Comparison of ENCODE assay signal across 8 cellular contexts in genomic region chr14:24299255-24300191, GRCh38. TPM values are rescaled to one million over a fixed set of nuclear protein-coding genes. Genes with fewer than 3 reads are reported as not detected.
DNase-seq lines count a peak whose midpoint lies in the region; ATAC-seq, FAIRE-seq and TF ChIP-seq lines count a peak whose summit lies in the region.

Gene DHRS1, minus strand, starts transcription at chr14:24299780. Its CDS starts 674 bp downstream, at chr14:24299106.
A gene with protein sequence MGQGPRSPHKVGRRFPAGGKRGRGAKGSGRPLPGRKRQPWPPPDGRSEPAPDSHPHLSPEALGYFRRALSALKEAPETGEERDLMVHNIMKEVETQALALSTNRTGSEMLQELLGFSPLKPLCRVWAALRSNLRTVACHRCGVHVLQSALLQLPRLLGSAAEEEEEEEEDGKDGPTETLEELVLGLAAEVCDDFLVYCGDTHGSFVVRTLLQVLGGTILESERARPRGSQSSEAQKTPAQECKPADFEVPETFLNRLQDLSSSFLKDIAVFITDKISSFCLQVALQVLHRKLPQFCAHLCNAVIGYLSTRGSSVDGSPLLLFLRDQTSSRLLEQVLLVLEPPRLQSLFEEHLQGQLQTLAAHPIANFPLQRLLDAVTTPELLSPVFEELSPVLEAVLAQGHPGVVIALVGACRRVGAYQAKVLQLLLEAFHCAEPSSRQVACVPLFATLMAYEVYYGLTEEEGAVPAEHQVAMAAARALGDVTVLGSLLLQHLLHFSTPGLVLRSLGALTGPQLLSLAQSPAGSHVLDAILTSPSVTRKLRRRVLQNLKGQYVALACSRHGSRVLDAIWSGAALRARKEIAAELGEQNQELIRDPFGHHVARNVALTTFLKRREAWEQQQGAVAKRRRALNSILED (plus strand): TSS chr14:24299850. CDS start chr14:24299955, 105 bp downstream.

- H3K27ac ChIP-seq in CD8-positive, alpha-beta memory T cell (ENCODE audit: low read depth, low read length) = peak within 1 kb of the TSS; percentile 79
- H3K27ac ChIP-seq in HL-60 (replicated peaks) = peak within 1 kb of the TSS; percentile 75

- no peaks in the 10 kb centered on the region for H3K27me3 ChIP-seq in CD8-positive, alpha-beta memory T cell (ENCODE audit: insufficient read depth, low read length, poor library complexity, severe bottlenecking)
- no peaks in the 10 kb centered on the region for H3K27me3 ChIP-seq in HL-60 (ENCODE audit: insufficient read depth, poor library complexity, severe bottlenecking)
- no peaks in the 10 kb centered on the region for H3K27me3 ChIP-seq in NT2/D1 (ENCODE audit: insufficient read depth, insufficient read length)

- H3K36me3 ChIP-seq in CD8-positive, alpha-beta memory T cell (ENCODE audit: insufficient read depth, low read length) = peaks cover 42% of the 10 kb centered on the region
- H3K36me3 ChIP-seq in NT2/D1 (ENCODE audit: insufficient read depth, insufficient read length, low read length) = peaks cover 51% of the 10 kb centered on the region

- peaks cover 47% of the 10 kb centered on the region for H3K4me1 ChIP-seq in CD8-positive, alpha-beta memory T cell (ENCODE audit: insufficient read depth, low read length)
- peaks cover 6% of the 10 kb centered on the region for H3K4me1 ChIP-seq in NT2/D1 (ENCODE audit: insufficient read depth, insufficient read length)

- peaks cover 41 to 59% (median 54%) of the 10 kb centered on the region in 3 donors for H3K4me1 Mint-ChIP-seq in CD8-positive, alpha-beta memory T cell

- no peaks in the 10 kb centered on the region for H3K9me3 ChIP-seq in CD8-positive, alpha-beta memory T cell (ENCODE audit: low read length)
- no peaks in the 10 kb centered on the region for H3K9me3 ChIP-seq in NT2/D1 (ENCODE audit: insufficient read depth, low read length)

- no peaks in the 10 kb centered on the region for H3K27me3 Mint-ChIP-seq in CD8-positive, alpha-beta memory T cell

- H3K27ac Mint-ChIP-seq in CD8-positive, alpha-beta memory T cell = peak within 1 kb of the TSS; percentile 94 to 99 (median 96)

- CTCF ChIA-PET in CD8-positive, alpha-beta memory T cell (lab: Charles Lee) = interaction anchor here (1.1 to 17.7 kb wide), 12 partner anchors 9 to 285 kb away, joined by 3 to 265 read pairs (median 6); partner anchors contain the start of genes ADCY4, CIDEB, IRF9 and LTB4R

- H3K4me3 Mint-ChIP-seq in CD8-positive, alpha-beta memory T cell = peak within 1 kb of the TSS; percentile 89 to 97 (median 92)

- H3K9ac ChIP-seq in NT2/D1 (ENCODE audit: insufficient read length, low read depth) = peak within 1 kb of the TSS; percentile 65

- H3K9me3 Mint-ChIP-seq in CD8-positive, alpha-beta memory T cell = no peaks in the 10 kb centered on the region

- ATAC-seq in GM19452 (IDR thresholded peaks at IDR 0.05; ENCODE audit: unreplicated experiment) = peak; percentile 70

- TF ChIP-seq CTCF in HL-60 (IDR thresholded peaks at IDR 0.05; ENCODE audit: insufficient read depth, low read length) = no peak

- DNase-seq in CD8-positive, alpha-beta memory T cell = peak; percentile 87 to 93 (median 89)
- DNase-seq in HL-60 (ENCODE audit: low read depth in 1 of 2, low spot score in 1 of 2) (peak; percentile 85 to 89), NT2/D1 (ENCODE audit: low read depth, low spot score) (peak; percentile 78), midbrain (lab: John Stamatoyannopoulos, UW) (peak; percentile 92)
- DNase-seq in activated CD8-positive, alpha-beta memory T cell treated with anti-CD3 and anti-CD28 coated beads, Interleukin-2, amount 50 U/mL, for 4 hours = peak; percentile 95
- peak; percentile 83 to 84 for DNase-seq in stimulated activated CD8-positive, alpha-beta memory T cell treated with anti-CD3 and anti-CD28 coated beads, Interleukin-15, amount 100 ng/mL, for 48 hours (ENCODE audit: low read depth in 2 of 2)

- FAIRE-seq in endometrium (lab: Jason Lieb, UNC) = peak; percentile 12

- peaks cover 10 to 71% (median 19%) of the 10 kb centered on the region in 3 donors for H3K36me3 Mint-ChIP-seq in CD8-positive, alpha-beta memory T cell

- peak within 1 kb of the TSS; percentile 83 for H3K4me3 ChIP-seq in CD8-positive, alpha-beta memory T cell (ENCODE audit: low read length)
- H3K4me3 ChIP-seq in HL-60 (replicated peaks; ENCODE audit: insufficient read depth, low read length) = peak within 1 kb of the TSS; percentile 97
- H3K4me3 ChIP-seq in NT2/D1 (ENCODE audit: insufficient read length, low read depth) = peak within 1 kb of the TSS; percentile 53

- POLR2A ChIA-PET in CD8-positive, alpha-beta memory T cell (lab: Charles Lee) = interaction anchor here (0.9 to 4.4 kb wide), 8 partner anchors 11 to 185 kb away, joined by 3 to 30 read pairs (median 6); partner anchors contain the start of genes CBLN3, DCAF11, KHNYN and LTB4R2

RNA-seq across cellular contexts. Expression of gene DHRS1, which starts in this region (rescaled TPM):
- total RNA-seq in CD8-positive, alpha-beta memory T cell = 1 to 10 TPM; 9.3 to 9.8 TPM
- polyA plus RNA-seq in CD8-positive, alpha-beta memory T cell = 34.8 TPM

RNA-seq across cellular contexts. Expression of the second gene that starts in this region (rescaled TPM):
- 10 to 100 TPM; 44.1 to 47.1 TPM for total RNA-seq in CD8-positive, alpha-beta memory T cell
- 2.1 TPM for polyA plus RNA-seq in CD8-positive, alpha-beta memory T cell

Comparison
In these comparisons a context has a peak if more than half of its experiments do, and no peak if none do; other contexts are left out.
1. Peak in every context shown above with its lines: DNase-seq, ATAC-seq, H3K4me3 ChIP-seq and H3K27ac ChIP-seq.